ENCODE assay signal across 23 cellular contexts in the genomic region with DNA sequence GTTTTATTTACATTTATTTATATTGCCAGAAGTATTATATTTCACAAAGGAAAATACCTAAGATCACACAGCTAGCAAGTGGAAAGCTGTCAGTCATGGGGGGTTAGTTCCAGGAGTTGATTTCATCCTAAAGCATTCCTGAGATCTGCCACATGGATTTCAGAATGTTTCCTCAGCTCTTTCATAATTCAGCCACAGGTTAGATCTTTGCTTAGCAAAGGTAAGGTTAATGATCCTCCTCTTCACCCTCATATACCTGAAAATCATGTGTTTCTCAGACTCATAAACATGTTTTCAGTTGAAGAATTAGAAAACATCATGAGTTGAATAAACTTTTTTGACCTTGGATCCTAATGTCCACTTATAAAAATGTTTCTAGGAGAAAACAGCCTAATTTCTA.
"Had no signal": no experiment of that assay in that cellular context is flagged by ENCODE, and none has a peak within 500 bp of the region (broad histone marks: within the 10 kb centered on the region; RNA-seq: fewer than 3 reads in every experiment).

No MANE protein-coding gene starts in this region.

- H3K36me3 ChIP-seq: SJSA1, suprapubic skin, transverse colon, uterus had no signal

- H3K27ac ChIP-seq: adrenal gland, cardiac muscle cell, parathyroid adenoma, SJSA1, suprapubic skin, transverse colon, uterus, VCaP had no signal

- DNase-seq: activated CD4-positive, alpha-beta T cell treated with anti-CD3 and anti-CD28 coated beads, Interleukin-2, amount 50 U/mL, for 4 hours; activated CD4-positive, CD25-positive, alpha-beta regulatory T cell treated with anti-CD3 and anti-CD28 coated beads, Interleukin-2, amount 50 U/mL, for 72 hours; activated gamma-delta T cell; adrenal gland; effector CD8-positive, alpha-beta T cell; left colon; stimulated activated CD4-positive, alpha-beta T cell treated with anti-CD3 and anti-CD28 coated beads, Interleukin-12 subunit alpha, Interleukin-12 subunit beta, amount 100 ng/mL, for 4 hours; stimulated activated CD4-positive, alpha-beta T cell treated with anti-CD3 and anti-CD28 coated beads, Interleukin-1b, Interleukin-23, amount 100 ng/mL, for 48 hours; stimulated activated CD8-positive, alpha-beta memory T cell treated with anti-CD3 and anti-CD28 coated beads, Interleukin-4, amount 100 ng/mL, for 48 hours; stimulated activated naive CD8-positive, alpha-beta T cell treated with anti-CD3 and anti-CD28 coated beads, Interleukin-15, amount 100 ng/mL, for 72 hours; T-helper 2 cell; transverse colon; uterus had no signal

- ATAC-seq: left colon; stimulated activated naive CD8-positive, alpha-beta T cell treated with anti-CD3 and anti-CD28 coated beads, Interleukin-15, amount 100 ng/mL, for 72 hours had no signal

- H3K9me3 ChIP-seq: adrenal gland, SJSA1, suprapubic skin, transverse colon, uterus had no signal

- H3K4me3 ChIP-seq: adrenal gland, cardiac muscle cell, lung, SJSA1, suprapubic skin, transverse colon, uterus had no signal

- H3K4me1 ChIP-seq: uterus had no signal

- H3K9me3 Mint-ChIP-seq: dendritic cell treated with granulocyte-macrophage colony-stimulating factor and Interleukin-4, amounts not matched to agents 40 ng/mL and 50 ng/mL, for 4 days; mesothelial cell of epicardium; nephron; stimulated activated naive CD8-positive, alpha-beta T cell treated with anti-CD3 and anti-CD28 coated beads, Interleukin-15, amount 100 ng/mL, for 72 hours had no signal

- H3K4me3 Mint-ChIP-seq: dendritic cell treated with granulocyte-macrophage colony-stimulating factor and Interleukin-4, amounts not matched to agents 40 ng/mL and 50 ng/mL, for 4 days; mesothelial cell of epicardium; nephron had no signal

- H3K27ac Mint-ChIP-seq: dendritic cell treated with granulocyte-macrophage colony-stimulating factor and Interleukin-4, amounts not matched to agents 40 ng/mL and 50 ng/mL, for 4 days; mesothelial cell of epicardium; nephron had no signal

- H3K27me3 ChIP-seq: adrenal gland, cardiac muscle cell, SJSA1, suprapubic skin, transverse colon, uterus had no signal

- H3K27me3 Mint-ChIP-seq: dendritic cell treated with granulocyte-macrophage colony-stimulating factor and Interleukin-4, amounts not matched to agents 40 ng/mL and 50 ng/mL, for 4 days; stimulated activated naive CD8-positive, alpha-beta T cell treated with anti-CD3 and anti-CD28 coated beads, Interleukin-15, amount 100 ng/mL, for 72 hours had no signal

- H3K79me2 ChIP-seq: parathyroid adenoma had no signal

- H3K9ac ChIP-seq: parathyroid adenoma had no signal

- H2AFZ ChIP-seq: parathyroid adenoma had no signal

- FAIRE-seq: endothelial cell of umbilical vein had no signal
